Comparison of ENCODE assay signal across 1 cellular context in the genomic region with DNA sequence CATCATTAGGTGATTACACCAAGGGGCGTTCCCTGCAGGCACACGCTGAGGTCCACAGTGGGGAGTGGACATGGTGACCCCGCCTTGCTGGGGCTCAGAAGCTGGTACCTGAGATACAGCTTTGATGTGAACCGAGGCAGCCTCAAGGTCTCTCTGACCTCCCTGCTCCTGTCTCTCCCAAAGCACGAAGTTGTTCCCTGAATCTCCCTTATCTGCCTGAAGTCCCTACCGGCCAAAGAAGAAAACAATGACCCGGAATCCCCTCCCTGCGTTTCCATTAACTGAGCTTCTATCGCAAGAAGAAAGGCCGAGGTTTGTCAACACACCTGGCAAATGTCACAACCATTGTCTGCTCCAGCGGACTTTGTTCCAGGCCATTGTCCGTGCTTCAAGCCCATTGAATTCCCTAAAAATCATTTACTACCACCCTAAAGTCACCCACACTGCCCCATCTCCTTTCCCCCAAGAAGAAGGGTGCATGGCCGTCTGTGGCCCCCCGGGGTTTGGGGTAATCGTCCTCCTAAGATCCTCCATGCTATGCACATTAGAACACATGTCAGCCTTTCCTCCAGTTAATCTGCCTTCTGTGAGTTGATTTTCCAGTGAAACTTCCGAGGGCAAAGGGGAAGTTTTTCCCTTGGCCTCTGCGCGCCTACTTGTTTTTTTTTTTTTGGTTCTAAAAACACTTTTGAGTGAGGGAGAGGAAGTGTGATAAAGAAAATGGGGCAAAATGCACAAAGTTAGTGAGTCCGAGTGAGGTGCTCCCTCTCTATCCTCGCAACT.
TF ChIP-seq lines count a peak whose summit lies in the region.

No MANE protein-coding gene starts in this region.

TF ChIP-seq in GM23338, 12 proteins besides CTCF, POLR2A, EP300 and RAD21:
- TF ChIP-seq, protein P1, sequence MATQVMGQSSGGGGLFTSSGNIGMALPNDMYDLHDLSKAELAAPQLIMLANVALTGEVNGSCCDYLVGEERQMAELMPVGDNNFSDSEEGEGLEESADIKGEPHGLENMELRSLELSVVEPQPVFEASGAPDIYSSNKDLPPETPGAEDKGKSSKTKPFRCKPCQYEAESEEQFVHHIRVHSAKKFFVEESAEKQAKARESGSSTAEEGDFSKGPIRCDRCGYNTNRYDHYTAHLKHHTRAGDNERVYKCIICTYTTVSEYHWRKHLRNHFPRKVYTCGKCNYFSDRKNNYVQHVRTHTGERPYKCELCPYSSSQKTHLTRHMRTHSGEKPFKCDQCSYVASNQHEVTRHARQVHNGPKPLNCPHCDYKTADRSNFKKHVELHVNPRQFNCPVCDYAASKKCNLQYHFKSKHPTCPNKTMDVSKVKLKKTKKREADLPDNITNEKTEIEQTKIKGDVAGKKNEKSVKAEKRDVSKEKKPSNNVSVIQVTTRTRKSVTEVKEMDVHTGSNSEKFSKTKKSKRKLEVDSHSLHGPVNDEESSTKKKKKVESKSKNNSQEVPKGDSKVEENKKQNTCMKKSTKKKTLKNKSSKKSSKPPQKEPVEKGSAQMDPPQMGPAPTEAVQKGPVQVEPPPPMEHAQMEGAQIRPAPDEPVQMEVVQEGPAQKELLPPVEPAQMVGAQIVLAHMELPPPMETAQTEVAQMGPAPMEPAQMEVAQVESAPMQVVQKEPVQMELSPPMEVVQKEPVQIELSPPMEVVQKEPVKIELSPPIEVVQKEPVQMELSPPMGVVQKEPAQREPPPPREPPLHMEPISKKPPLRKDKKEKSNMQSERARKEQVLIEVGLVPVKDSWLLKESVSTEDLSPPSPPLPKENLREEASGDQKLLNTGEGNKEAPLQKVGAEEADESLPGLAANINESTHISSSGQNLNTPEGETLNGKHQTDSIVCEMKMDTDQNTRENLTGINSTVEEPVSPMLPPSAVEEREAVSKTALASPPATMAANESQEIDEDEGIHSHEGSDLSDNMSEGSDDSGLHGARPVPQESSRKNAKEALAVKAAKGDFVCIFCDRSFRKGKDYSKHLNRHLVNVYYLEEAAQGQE (IDR thresholded peaks at IDR 0.05; ENCODE audit: unreplicated experiment) = no peak
- TF ChIP-seq ZNF331 (CRISPR knock-in tag; IDR thresholded peaks at IDR 0.05; ENCODE audit: low read depth) = no peak
- TF ChIP-seq, protein P2, sequence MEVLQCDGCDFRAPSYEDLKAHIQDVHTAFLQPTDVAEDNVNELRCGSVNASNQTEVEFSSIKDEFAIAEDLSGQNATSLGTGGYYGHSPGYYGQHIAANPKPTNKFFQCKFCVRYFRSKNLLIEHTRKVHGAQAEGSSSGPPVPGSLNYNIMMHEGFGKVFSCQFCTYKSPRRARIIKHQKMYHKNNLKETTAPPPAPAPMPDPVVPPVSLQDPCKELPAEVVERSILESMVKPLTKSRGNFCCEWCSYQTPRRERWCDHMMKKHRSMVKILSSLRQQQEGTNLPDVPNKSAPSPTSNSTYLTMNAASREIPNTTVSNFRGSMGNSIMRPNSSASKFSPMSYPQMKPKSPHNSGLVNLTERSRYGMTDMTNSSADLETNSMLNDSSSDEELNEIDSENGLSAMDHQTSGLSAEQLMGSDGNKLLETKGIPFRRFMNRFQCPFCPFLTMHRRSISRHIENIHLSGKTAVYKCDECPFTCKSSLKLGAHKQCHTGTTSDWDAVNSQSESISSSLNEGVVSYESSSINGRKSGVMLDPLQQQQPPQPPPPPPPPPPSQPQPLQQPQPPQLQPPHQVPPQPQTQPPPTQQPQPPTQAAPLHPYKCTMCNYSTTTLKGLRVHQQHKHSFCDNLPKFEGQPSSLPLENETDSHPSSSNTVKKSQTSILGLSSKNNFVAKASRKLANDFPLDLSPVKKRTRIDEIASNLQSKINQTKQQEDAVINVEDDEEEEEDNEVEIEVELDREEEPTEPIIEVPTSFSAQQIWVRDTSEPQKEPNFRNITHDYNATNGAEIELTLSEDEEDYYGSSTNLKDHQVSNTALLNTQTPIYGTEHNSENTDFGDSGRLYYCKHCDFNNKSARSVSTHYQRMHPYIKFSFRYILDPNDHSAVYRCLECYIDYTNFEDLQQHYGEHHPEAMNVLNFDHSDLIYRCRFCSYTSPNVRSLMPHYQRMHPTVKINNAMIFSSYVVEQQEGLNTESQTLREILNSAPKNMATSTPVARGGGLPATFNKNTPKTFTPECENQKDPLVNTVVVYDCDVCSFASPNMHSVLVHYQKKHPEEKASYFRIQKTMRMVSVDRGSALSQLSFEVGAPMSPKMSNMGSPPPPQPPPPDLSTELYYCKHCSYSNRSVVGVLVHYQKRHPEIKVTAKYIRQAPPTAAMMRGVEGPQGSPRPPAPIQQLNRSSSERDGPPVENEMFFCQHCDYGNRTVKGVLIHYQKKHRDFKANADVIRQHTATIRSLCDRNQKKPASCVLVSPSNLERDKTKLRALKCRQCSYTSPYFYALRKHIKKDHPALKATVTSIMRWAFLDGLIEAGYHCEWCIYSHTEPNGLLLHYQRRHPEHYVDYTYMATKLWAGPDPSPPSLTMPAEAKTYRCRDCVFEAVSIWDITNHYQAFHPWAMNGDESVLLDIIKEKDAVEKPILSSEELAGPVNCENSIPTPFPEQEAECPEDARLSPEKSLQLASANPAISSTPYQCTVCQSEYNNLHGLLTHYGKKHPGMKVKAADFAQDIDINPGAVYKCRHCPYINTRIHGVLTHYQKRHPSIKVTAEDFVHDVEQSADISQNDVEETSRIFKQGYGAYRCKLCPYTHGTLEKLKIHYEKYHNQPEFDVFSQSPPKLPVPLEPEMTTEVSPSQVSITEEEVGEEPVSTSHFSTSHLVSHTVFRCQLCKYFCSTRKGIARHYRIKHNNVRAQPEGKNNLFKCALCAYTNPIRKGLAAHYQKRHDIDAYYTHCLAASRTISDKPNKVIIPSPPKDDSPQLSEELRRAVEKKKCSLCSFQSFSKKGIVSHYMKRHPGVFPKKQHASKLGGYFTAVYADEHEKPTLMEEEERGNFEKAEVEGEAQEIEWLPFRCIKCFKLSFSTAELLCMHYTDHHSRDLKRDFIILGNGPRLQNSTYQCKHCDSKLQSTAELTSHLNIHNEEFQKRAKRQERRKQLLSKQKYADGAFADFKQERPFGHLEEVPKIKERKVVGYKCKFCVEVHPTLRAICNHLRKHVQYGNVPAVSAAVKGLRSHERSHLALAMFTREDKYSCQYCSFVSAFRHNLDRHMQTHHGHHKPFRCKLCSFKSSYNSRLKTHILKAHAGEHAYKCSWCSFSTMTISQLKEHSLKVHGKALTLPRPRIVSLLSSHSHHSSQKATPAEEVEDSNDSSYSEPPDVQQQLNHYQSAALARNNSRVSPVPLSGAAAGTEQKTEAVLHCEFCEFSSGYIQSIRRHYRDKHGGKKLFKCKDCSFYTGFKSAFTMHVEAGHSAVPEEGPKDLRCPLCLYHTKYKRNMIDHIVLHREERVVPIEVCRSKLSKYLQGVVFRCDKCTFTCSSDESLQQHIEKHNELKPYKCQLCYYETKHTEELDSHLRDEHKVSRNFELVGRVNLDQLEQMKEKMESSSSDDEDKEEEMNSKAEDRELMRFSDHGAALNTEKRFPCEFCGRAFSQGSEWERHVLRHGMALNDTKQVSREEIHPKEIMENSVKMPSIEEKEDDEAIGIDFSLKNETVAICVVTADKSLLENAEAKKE (CRISPR knock-in tag; IDR thresholded peaks at IDR 0.05) = no peak
- no peak for TF ChIP-seq POLR2AphosphoS5 (IDR thresholded peaks at IDR 0.05; ENCODE audit: low read depth)
- no peak for TF ChIP-seq EZH2 (IDR thresholded peaks at IDR 0.05; ENCODE audit: low read depth, unreplicated experiment)
